Comparison of ENCODE assay signal across 31 cellular contexts in the genomic region with DNA sequence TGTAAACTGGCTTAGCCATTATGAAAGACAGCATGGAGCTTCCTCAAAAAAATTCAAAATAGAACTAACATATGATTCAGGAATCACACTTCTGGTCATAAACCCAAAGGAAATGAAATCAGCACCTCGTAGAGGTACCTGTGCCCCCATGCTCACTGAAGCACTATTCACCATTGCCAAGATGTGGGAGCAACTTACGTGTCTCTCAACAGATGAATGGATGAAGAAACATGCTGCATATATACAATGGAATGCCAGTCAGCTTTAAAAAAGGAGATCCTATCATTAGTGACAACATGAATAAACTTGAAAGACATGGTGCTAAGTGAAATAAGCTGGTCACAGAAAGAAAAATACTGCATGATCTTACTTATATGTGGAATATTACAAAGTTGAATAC. TPM values are rescaled to one million over a fixed set of nuclear protein-coding genes. Genes with fewer than 3 reads are reported as not detected.
"Had no signal": no experiment of that assay in that cellular context is flagged by ENCODE, and none has a peak within 500 bp of the region (broad histone marks: within the 10 kb centered on the region; RNA-seq: fewer than 3 reads in every experiment).

No MANE protein-coding gene starts in this region.

- FAIRE-seq: colon, endothelial cell of umbilical vein, islet of Langerhans, keratinocyte had no signal

- H3K4me3 ChIP-seq: coronary artery, dorsolateral prefrontal cortex, esophagus squamous epithelium, gastrocnemius medialis, heart right ventricle, left lung, lower lobe of right lung had no signal

- H3K4me1 ChIP-seq: esophagus squamous epithelium, heart right ventricle, left lung, lower lobe of right lung had no signal

- H3K27me3 ChIP-seq: gastrocnemius medialis, left lung had no signal

- H3K27ac ChIP-seq: coronary artery, dorsolateral prefrontal cortex, esophagus squamous epithelium, gastrocnemius medialis, heart right ventricle, left lung, lower lobe of right lung had no signal

- DNase-seq: dermis blood vessel endothelial cell; dorsolateral prefrontal cortex; effector CD4-positive, alpha-beta T cell; effector memory CD4-positive, alpha-beta T cell; esophagus squamous epithelium; foreskin fibroblast; foreskin melanocyte; gastrocnemius medialis; glutamatergic neuron; head of caudate nucleus; heart right ventricle; hippocampal formation; left cardiac atrium; left lung; left ventricle myocardium superior; lower lobe of right lung; mesendoderm; midbrain; naive thymus-derived CD4-positive, alpha-beta T cell had no signal

- ATAC-seq: esophagus mucosa; gastrocnemius medialis; heart right ventricle; left cardiac atrium; left lung; left ventricle myocardium superior; lower lobe of right lung; naive thymus-derived CD4-positive, alpha-beta T cell had no signal

- H3K9me3 ChIP-seq: esophagus squamous epithelium, gastrocnemius medialis, heart right ventricle, left lung, lower lobe of right lung had no signal

- H3K36me3 ChIP-seq: esophagus squamous epithelium, gastrocnemius medialis, heart right ventricle, left lung, lower lobe of right lung had no signal

RNA-seq across cellular contexts. Expression of gene SCTR, which starts 8.2 kb away (rescaled TPM):
- total RNA-seq: dermis blood vessel endothelial cell; endothelial cell of umbilical vein; epithelial cell of proximal tubule; esophagus mucosa; esophagus squamous epithelium; gastrocnemius medialis; glomerular endothelial cell; kidney epithelial cell; lower leg skin; lung microvascular endothelial cell; mononuclear cell; naive thymus-derived CD4-positive, alpha-beta T cell had no signal

RNA-seq across cellular contexts. Expression of gene CFAP221, which starts 28.1 kb away (rescaled TPM):
- total RNA-seq: endothelial cell of umbilical vein; epithelial cell of proximal tubule; esophagus mucosa; gastrocnemius medialis; lower leg skin; lung microvascular endothelial cell; naive thymus-derived CD4-positive, alpha-beta T cell had no signal
